ENCODE assay signal across 8 cellular contexts in genomic region chr12:98998697-98999299, GRCh38.
A peak's percentile ranks its signal among the peaks of the same experiment; 100 is the strongest.
DNase-seq lines count a peak whose midpoint lies in the region; ATAC-seq and TF ChIP-seq lines count a peak whose summit lies in the region.
"Had no signal": no experiment of that assay in that cellular context is flagged by ENCODE, and none has a peak within 500 bp of the region (broad histone marks: within the 10 kb centered on the region; RNA-seq: fewer than 3 reads in every experiment).

No MANE protein-coding gene starts in this region.

- no CpG with 5 or more reads among the region's 6 CpGs for WGBS in neuronal stem cell (ENCODE audit: extremely low coverage in 2 of 2, insufficient read length in 2 of 2, insufficient replicate concordance in 1 of 2), 2 donors

- no peak overlapping the region for H3K18ac ChIP-seq in neuronal stem cell (ENCODE audit: low read length)

- no peak overlapping the region for H2BK120ac ChIP-seq in neuronal stem cell (ENCODE audit: low read depth, low read length)

- H2BK5ac ChIP-seq in neuronal stem cell (ENCODE audit: low read length) = no peak overlapping the region

- H3K79me1 ChIP-seq in neuronal stem cell (ENCODE audit: low read depth, low read length) = no peaks in the 10 kb centered on the region

- no peak overlapping the region for H3K14ac ChIP-seq in neuronal stem cell (ENCODE audit: low read length)

- TF ChIP-seq CTCF in GM10248 (IDR thresholded peaks at IDR 0.05; ENCODE audit: control extremely low read depth, extremely low read depth, low read depth, missing control alignments) (peak; percentile 63), epithelial cell of proximal tubule (conservative IDR thresholded peaks at IDR 0.05; ENCODE audit: low read depth, low read length) (peak; percentile 69)

- CTCF ChIA-PET in GM10248 (lab: Yijun Ruan, JAX) = interaction anchor here (0.6 to 3.7 kb wide), 45 partner anchors 8 to 600 kb away, joined by 3 to 48 read pairs (median 4); no protein-coding TSS in a partner anchor

- H3K4me2 ChIP-seq in neuronal stem cell (ENCODE audit: insufficient read depth, low read length, poor library complexity, severe bottlenecking) = no peak overlapping the region

- no peak overlapping the region for H2AK5ac ChIP-seq in neuronal stem cell (ENCODE audit: low read depth, low read length)

- H3K36me3 ChIP-seq in neuronal stem cell (replicated peaks in 1 of 2; ENCODE audit: control insufficient read depth in 2 of 2, insufficient read depth in 2 of 2, low read length in 2 of 2) = no peaks in the 10 kb centered on the region

- no peak overlapping the region for H3K27ac ChIP-seq in neuronal stem cell (replicated peaks; ENCODE audit: low read length)

- peak; percentile 83 for ATAC-seq in GM21526 (IDR thresholded peaks at IDR 0.05; ENCODE audit: low FRiP score, unreplicated experiment)

- H4K91ac ChIP-seq in neuronal stem cell (ENCODE audit: low read depth, low read length, poor library complexity) = no peak overlapping the region

- POLR2A ChIA-PET in GM10248 (lab: Yijun Ruan, JAX) = no interaction called here

- H3K23ac ChIP-seq in neuronal stem cell (ENCODE audit: low read depth, low read length, poor library complexity) = no peak overlapping the region

- no peaks in the 10 kb centered on the region for H3K27me3 ChIP-seq in neuronal stem cell (ENCODE audit: control insufficient read depth in 3 of 3, insufficient read depth in 3 of 3, low read depth in 1 of 3, low read length in 3 of 3)

- H3K9ac ChIP-seq in neuronal stem cell (ENCODE audit: low read depth, low read length, poor library complexity) = no peak overlapping the region

- no peaks in the 10 kb centered on the region for H3K9me3 ChIP-seq in neuronal stem cell (replicated peaks in 1 of 2; ENCODE audit: control insufficient read depth in 2 of 2, insufficient read depth in 1 of 2, low read depth in 1 of 2, low read length in 2 of 2)

- no peak overlapping the region for H3K4ac ChIP-seq in neuronal stem cell (ENCODE audit: low read length)

- peak overlapping the region; percentile 23 for H2AFZ ChIP-seq in neuronal stem cell (ENCODE audit: low read length)

- no peak overlapping the region for H2BK12ac ChIP-seq in neuronal stem cell (ENCODE audit: low read length)

- no peak overlapping the region for H4K8ac ChIP-seq in neuronal stem cell (ENCODE audit: low read depth, low read length)

- no peak overlapping the region for H3K4me3 ChIP-seq in epithelial cell of proximal tubule (ENCODE audit: low read depth, low read length)
- no peak overlapping the region for H3K4me3 ChIP-seq in neuronal stem cell (ENCODE audit: low read length in 2 of 2)

- DNase-seq in GM10248 (ENCODE audit: extremely low spot score) = peak; percentile 57
- peak; percentile 8 for DNase-seq in HS-27A (ENCODE audit: low read depth)
- peak; percentile 1 for DNase-seq in OCI-M2 (lab: John Stamatoyannopoulos, UW; ENCODE audit: unreplicated experiment)
- no peak for DNase-seq in epithelial cell of proximal tubule (ENCODE audit: low read depth)
- peak; percentile 37 for DNase-seq in neuronal stem cell (ENCODE audit: low spot score)
- no peak for DNase-seq in activated effector memory CD4-positive, alpha-beta T cell treated with anti-CD3 and anti-CD28 coated beads, Interleukin-2, amount 50 U/mL, for 16 hours
- DNase-seq: activated naive CD8-positive, alpha-beta T cell treated with anti-CD3 and anti-CD28 coated beads, Interleukin-2, amount 10 ng/mL, durations not matched to agents 7 days and 5 days had no signal

- H3K4me1 ChIP-seq in neuronal stem cell (ENCODE audit: control insufficient read depth in 2 of 2, insufficient read depth in 1 of 2, low read depth in 1 of 2, low read length in 2 of 2) = peaks cover 0 to 2% of the 10 kb centered on the region in 2 donors

- H2BK15ac ChIP-seq in neuronal stem cell (ENCODE audit: low read length) = no peak overlapping the region

Comparison
In these comparisons a context has a peak if more than half of its experiments do, and no peak if none do; other contexts are left out.
1. DNase-seq: peak in GM10248 (single experiment), HS-27A (single experiment), OCI-M2 (single experiment) and neuronal stem cell (single experiment); none in epithelial cell of proximal tubule (single experiment) and activated effector memory CD4-positive, alpha-beta T cell treated with anti-CD3 and anti-CD28 coated beads, Interleukin-2, amount 50 U/mL, for 16 hours (single experiment).